20 cellular contexts compared by ENCODE assay signal in the genomic region with DNA sequence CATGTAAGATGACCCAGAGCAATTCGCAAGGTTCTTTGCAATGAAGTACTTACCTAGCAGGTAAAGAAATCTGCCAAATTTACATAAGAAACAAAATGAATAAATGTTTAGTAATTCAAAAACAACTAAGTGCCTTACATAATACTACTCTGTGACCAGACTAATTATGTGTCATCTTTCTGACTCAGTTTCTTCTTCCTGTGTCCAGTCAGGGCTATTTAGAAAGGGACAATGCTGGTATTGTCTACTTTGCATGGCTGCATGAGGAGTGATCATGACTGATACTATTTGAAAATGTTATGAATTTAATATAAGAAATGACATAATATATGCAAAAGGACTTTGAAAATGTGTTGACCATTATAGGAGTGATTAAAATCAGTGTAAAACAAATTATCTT.
DNase-seq lines count a peak whose midpoint lies in the region; ATAC-seq, FAIRE-seq and TF ChIP-seq lines count a peak whose summit lies in the region.
"Had no signal": no experiment of that assay in that cellular context is flagged by ENCODE, and none has a peak within 500 bp of the region (broad histone marks: within the 10 kb centered on the region; RNA-seq: fewer than 3 reads in every experiment).

No MANE protein-coding gene starts in this region.

- DNase-seq in COLO829 (ENCODE audit: low spot score) (peak; percentile 26), M059J (ENCODE audit: low read depth) (peak; percentile 12), SK-MEL-5 (ENCODE audit: low read depth, low spot score) (peak; percentile 15), foreskin melanocyte (peak; percentile 49), D721Med (ENCODE audit: insufficient read length, low spot score) (no peak), NCI-H510A (lab: John Stamatoyannopoulos, UW) (no peak)
- DNase-seq: 8988T; Calu3; CD4-positive, alpha-beta memory T cell; DMS 273 treated with DMSO at 0.1 percent for 48 hours; DMS53; DND-41; EL; GOT3; H7; HFFc6 had no signal

- no peak for FAIRE-seq in D721Med (lab: Jason Lieb, UNC)
- FAIRE-seq: G401.6, GM12891 had no signal

- in situ Hi-C loops in SK-MEL-5 (cut with HindIII; ENCODE audit: low pct_unique_long_range_greater_than_20kb, low sequenced_read_pairs) = no loop called here

- ATAC-seq in GM21619 (IDR thresholded peaks at IDR 0.05; ENCODE audit: unreplicated experiment) = no peak
- ATAC-seq: HCT116 had no signal

- no peak for TF ChIP-seq CTCF in D721Med (IDR thresholded peaks at IDR 0.05; ENCODE audit: insufficient read depth, missing control alignments)

Comparison
In these comparisons a context has a peak if more than half of its experiments do, and no peak if none do; other contexts are left out.
1. DNase-seq: peak in COLO829 (single experiment), M059J (single experiment), SK-MEL-5 (single experiment) and foreskin melanocyte (single experiment); none in D721Med (single experiment) and NCI-H510A (single experiment).